In genomic region chr6:32168350-32168749, GRCh38 we compare ENCODE assay signal across 14 cellular contexts. TPM values are rescaled to one million over a fixed set of nuclear protein-coding genes. Genes with fewer than 3 reads are reported as not detected.
DNase-seq lines count a peak whose midpoint lies in the region; ATAC-seq, FAIRE-seq and TF ChIP-seq lines count a peak whose summit lies in the region.
"Had no signal": no experiment of that assay in that cellular context is flagged by ENCODE, and none has a peak within 500 bp of the region (broad histone marks: within the 10 kb centered on the region; RNA-seq: fewer than 3 reads in every experiment).

No MANE protein-coding gene starts in this region.

- intact Hi-C loops in spleen (cut with DNase I; ENCODE audit: low total_unique reads) = no loop called here

- no peaks in the 10 kb centered on the region for H3K27me3 Mint-ChIP-seq in activated CD8-positive, alpha-beta memory T cell treated with anti-CD3 and anti-CD28 coated beads, Interleukin-2, amount 10 ng/mL, durations not matched to agents 7 days and 5 days
- H3K27me3 Mint-ChIP-seq in chondrocyte (ENCODE audit: low read depth) = no peaks in the 10 kb centered on the region
- H3K27me3 Mint-ChIP-seq: CD4-positive, CD25-positive, alpha-beta regulatory T cell; stimulated activated naive B cell treated with anti-CD40 and anti-IgM and Interleukin-4, amounts not matched to agents 10 μg/mL and 1 μg/mL and 100 μg/mL, for 72 hours had no signal

- no peak for FAIRE-seq in HTR-8/SVneo (lab: Jason Lieb, UNC)
- FAIRE-seq: urothelium cell line had no signal

- peaks cover 0 to 10% (median 7%) of the 10 kb centered on the region in 6 donors for H3K4me1 ChIP-seq in spleen

- no peaks in the 10 kb centered on the region for H3K27me3 ChIP-seq in spleen (replicated peaks in 1 of 7)
- H3K27me3 ChIP-seq: neutrophil had no signal

- no peaks in the 10 kb centered on the region for H3K9me3 ChIP-seq in spleen
- H3K9me3 ChIP-seq: neutrophil had no signal

- no peak for ATAC-seq in activated CD8-positive, alpha-beta memory T cell treated with anti-CD3 and anti-CD28 coated beads, Interleukin-2, amount 10 ng/mL, durations not matched to agents 7 days and 5 days
- ATAC-seq: stimulated activated naive B cell treated with anti-CD40 and anti-IgM and Interleukin-4, amounts not matched to agents 10 μg/mL and 1 μg/mL and 100 μg/mL, for 72 hours had no signal

- CTCF ChIA-PET in activated CD8-positive, alpha-beta memory T cell treated with anti-CD3 and anti-CD28 coated beads, Interleukin-2, amount 10 ng/mL, durations not matched to agents 7 days and 5 days (lab: Charles Lee) = no interaction called here

- H3K4me3 ChIP-seq in spleen = no peak overlapping the region
- H3K4me3 ChIP-seq: lung had no signal

- no peak overlapping the region for H3K4me3 Mint-ChIP-seq in activated CD8-positive, alpha-beta memory T cell treated with anti-CD3 and anti-CD28 coated beads, Interleukin-2, amount 10 ng/mL, durations not matched to agents 7 days and 5 days
- no peak overlapping the region for H3K4me3 Mint-ChIP-seq in chondrocyte (ENCODE audit: unreplicated experiment)
- H3K4me3 Mint-ChIP-seq: CD4-positive, CD25-positive, alpha-beta regulatory T cell; stimulated activated naive B cell treated with anti-CD40 and anti-IgM and Interleukin-4, amounts not matched to agents 10 μg/mL and 1 μg/mL and 100 μg/mL, for 72 hours had no signal

- 64 to 79% (median 71%) methylated on average over 2 of the region's 2 CpGs for WGBS in spleen, 5 donors

- TF ChIP-seq POLR2A in spleen (IDR thresholded peaks at IDR 0.05) = no peak

- peak overlapping the region; percentile 26 for H3K27ac Mint-ChIP-seq in activated CD8-positive, alpha-beta memory T cell treated with anti-CD3 and anti-CD28 coated beads, Interleukin-2, amount 10 ng/mL, durations not matched to agents 7 days and 5 days
- H3K27ac Mint-ChIP-seq in chondrocyte (ENCODE audit: unreplicated experiment) = no peak overlapping the region
- H3K27ac Mint-ChIP-seq: stimulated activated naive B cell treated with anti-CD40 and anti-IgM and Interleukin-4, amounts not matched to agents 10 μg/mL and 1 μg/mL and 100 μg/mL, for 72 hours had no signal

- no peak for DNase-seq in activated CD8-positive, alpha-beta memory T cell treated with anti-CD3 and anti-CD28 coated beads, Interleukin-2, amount 10 ng/mL, durations not matched to agents 7 days and 5 days
- no peak for DNase-seq in activated CD8-positive, alpha-beta memory T cell treated with anti-CD3 and anti-CD28 coated beads, Interleukin-2, amount 50 U/mL, for 4 hours
- DNase-seq in chondrocyte (ENCODE audit: low spot score) (peak; percentile 51), spleen (peak; percentile 45), HTR-8/SVneo (ENCODE audit: insufficient read length, low spot score) (no peak)
- DNase-seq in activated effector memory CD4-positive, alpha-beta T cell treated with anti-CD3 and anti-CD28 coated beads, Interleukin-2, amount 50 U/mL, for 16 hours = no peak
- DNase-seq: 8988T; activated CD8-positive, alpha-beta memory T cell treated with anti-CD3 and anti-CD28 coated beads for 24 hours; activated naive CD4-positive, alpha-beta T cell treated with anti-CD3 and anti-CD28 coated beads, Interleukin-2, amount 50 U/mL, for 16 hours; CD4-positive, CD25-positive, alpha-beta regulatory T cell; stimulated activated naive B cell treated with anti-CD40 and anti-IgM and Interleukin-4, amounts not matched to agents 10 μg/mL and 1 μg/mL and 100 μg/mL, for 72 hours had no signal

- peaks cover 0 to 70% (median 35%) of the 10 kb centered on the region in 6 donors for H3K36me3 ChIP-seq in spleen

- TF ChIP-seq CTCF in chondrocyte (IDR thresholded peaks at IDR 0.05) (no peak), spleen (IDR thresholded peaks at IDR 0.05 in 8 of 11, conservative IDR thresholded peaks at IDR 0.05 in 3 of 11) (no peak)

- peaks cover 6% of the 10 kb centered on the region for H3K36me3 Mint-ChIP-seq in activated CD8-positive, alpha-beta memory T cell treated with anti-CD3 and anti-CD28 coated beads, Interleukin-2, amount 10 ng/mL, durations not matched to agents 7 days and 5 days
- peaks cover 27% of the 10 kb centered on the region for H3K36me3 Mint-ChIP-seq in chondrocyte (ENCODE audit: low read depth)

- peak overlapping the region in 2 of 8 donors; percentile 2 to 37 for H3K27ac ChIP-seq in spleen
- H3K27ac ChIP-seq: neutrophil had no signal

- peaks cover 8% of the 10 kb centered on the region for H3K4me1 Mint-ChIP-seq in activated CD8-positive, alpha-beta memory T cell treated with anti-CD3 and anti-CD28 coated beads, Interleukin-2, amount 10 ng/mL, durations not matched to agents 7 days and 5 days
- peaks cover 13% of the 10 kb centered on the region for H3K4me1 Mint-ChIP-seq in chondrocyte (ENCODE audit: low read depth)

- no peaks in the 10 kb centered on the region for H3K9me3 Mint-ChIP-seq in activated CD8-positive, alpha-beta memory T cell treated with anti-CD3 and anti-CD28 coated beads, Interleukin-2, amount 10 ng/mL, durations not matched to agents 7 days and 5 days (ENCODE audit: low read depth)
- H3K9me3 Mint-ChIP-seq in chondrocyte (ENCODE audit: low read depth) = no peaks in the 10 kb centered on the region
- H3K9me3 Mint-ChIP-seq: CD4-positive, CD25-positive, alpha-beta regulatory T cell; stimulated activated naive B cell treated with anti-CD40 and anti-IgM and Interleukin-4, amounts not matched to agents 10 μg/mL and 1 μg/mL and 100 μg/mL, for 72 hours had no signal

RNA-seq across cellular contexts. Expression of gene EGFL8, which starts 4.0 kb away (rescaled TPM):
- total RNA-seq in activated CD8-positive, alpha-beta memory T cell treated with anti-CD3 and anti-CD28 coated beads, Interleukin-2, amount 10 ng/mL, durations not matched to agents 7 days and 5 days = 10 to 100 TPM; 11.4 to 13.1 TPM
- 14.3 to 16.3 TPM (median 15.4 TPM) in 3 replicates for total RNA-seq in chondrocyte
- 10 to 100 TPM in 3 of 7 donors, 1 to 10 TPM in 4; 4.4 to 17.4 (median 9.9) TPM for total RNA-seq in spleen
- polyA plus RNA-seq in spleen = 10 to 100 TPM in 2 of 3 donors, 1 to 10 TPM in 1; 6.8 to 32.8 (median 30.5) TPM

RNA-seq across cellular contexts. Expression of gene AGPAT1, which starts 7.5 kb away (rescaled TPM):
- total RNA-seq in activated CD8-positive, alpha-beta memory T cell treated with anti-CD3 and anti-CD28 coated beads, Interleukin-2, amount 10 ng/mL, durations not matched to agents 7 days and 5 days = 10 to 100 TPM; 37.5 to 38.6 TPM
- total RNA-seq in chondrocyte = 66.7 to 77.2 TPM (median 67.0 TPM) in 3 replicates
- total RNA-seq in spleen = 10 to 100 TPM; 27.9 to 39.7 (median 35.6) TPM
- polyA plus RNA-seq in spleen = 10 to 100 TPM; 13.6 to 23.3 (median 18.4) TPM

RNA-seq across cellular contexts. Expression of gene RNF5, which starts 9.9 kb away (rescaled TPM):
- total RNA-seq in activated CD8-positive, alpha-beta memory T cell treated with anti-CD3 and anti-CD28 coated beads, Interleukin-2, amount 10 ng/mL, durations not matched to agents 7 days and 5 days = 10 to 100 TPM; 41.0 to 51.9 TPM
- total RNA-seq in chondrocyte (45.2 to 48.0 TPM (median 45.2 TPM) in 3 replicates), spleen (10 to 100 TPM; 36.0 to 70.3 (median 46.0) TPM)
- polyA plus RNA-seq in spleen = 10 to 100 TPM; 52.2 to 77.8 (median 69.9) TPM

RNA-seq across cellular contexts. Expression of gene PPT2, which starts 14.4 kb away (rescaled TPM):
- 10 to 100 TPM; 13.9 to 21.9 TPM for total RNA-seq in activated CD8-positive, alpha-beta memory T cell treated with anti-CD3 and anti-CD28 coated beads, Interleukin-2, amount 10 ng/mL, durations not matched to agents 7 days and 5 days
- total RNA-seq in chondrocyte (35.6 to 37.9 TPM (median 35.8 TPM) in 3 replicates), spleen (10 to 100 TPM; 12.7 to 26.7 (median 19.2) TPM)
- polyA plus RNA-seq in spleen = 1 to 10 TPM; 2.3 to 7.6 (median 3.7) TPM

RNA-seq across cellular contexts. Expression of gene AGER, which starts 15.7 kb away (rescaled TPM):
- 10 to 100 TPM; 20.7 to 22.0 TPM for total RNA-seq in activated CD8-positive, alpha-beta memory T cell treated with anti-CD3 and anti-CD28 coated beads, Interleukin-2, amount 10 ng/mL, durations not matched to agents 7 days and 5 days
- 2.6 to 4.9 TPM (median 3.6 TPM) in 3 replicates for total RNA-seq in chondrocyte
- 10 to 100 TPM in 6 of 7 donors, 1 to 10 TPM in 1; 7.4 to 32.9 (median 21.3) TPM for total RNA-seq in spleen
- 10 to 100 TPM; 24.1 to 50.9 (median 38.0) TPM for polyA plus RNA-seq in spleen

Comparison
In these comparisons a context has a peak if more than half of its experiments do, and no peak if none do; other contexts are left out.
1. DNase-seq: peak in chondrocyte (single experiment) and spleen (single experiment); none in activated CD8-positive, alpha-beta memory T cell treated with anti-CD3 and anti-CD28 coated beads, Interleukin-2, amount 10 ng/mL, durations not matched to agents 7 days and 5 days (single experiment), activated CD8-positive, alpha-beta memory T cell treated with anti-CD3 and anti-CD28 coated beads, Interleukin-2, amount 50 U/mL, for 4 hours (single experiment), HTR-8/SVneo (single experiment) and activated effector memory CD4-positive, alpha-beta T cell treated with anti-CD3 and anti-CD28 coated beads, Interleukin-2, amount 50 U/mL, for 16 hours (single experiment).